ENCODE assay signal across 29 cellular contexts in the genomic region with DNA sequence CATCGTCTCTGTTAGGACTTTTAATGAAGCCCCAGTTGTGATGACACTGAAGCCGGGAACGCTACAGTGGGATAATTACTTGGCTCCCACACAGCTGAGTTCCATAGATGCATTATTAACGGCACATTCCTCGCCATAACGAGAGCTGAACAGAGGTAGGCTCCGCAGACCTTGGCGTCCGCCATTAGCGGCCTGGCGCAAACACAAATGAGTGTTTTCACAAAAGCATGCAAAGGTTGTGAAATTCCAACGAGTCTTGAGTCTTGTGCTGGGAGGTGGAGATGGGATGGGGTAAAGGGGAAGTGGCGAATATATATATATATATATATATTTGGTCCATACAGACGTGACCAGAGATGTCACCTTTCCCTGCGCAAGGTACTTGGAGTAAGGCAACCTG.
A peak's percentile ranks its signal among the peaks of the same experiment; 100 is the strongest.
DNase-seq lines count a peak whose midpoint lies in the region; TF ChIP-seq lines count a peak whose summit lies in the region.
"Had no signal": no experiment of that assay in that cellular context is flagged by ENCODE, and none has a peak within 500 bp of the region (broad histone marks: within the 10 kb centered on the region; RNA-seq: fewer than 3 reads in every experiment).

No MANE protein-coding gene starts in this region.

- intact Hi-C loops in testis (cut with DNase I; ENCODE audit: low total_unique reads), result no loop called here

- H3K27ac ChIP-seq in coronary artery, result no peak overlapping the region
- no peak overlapping the region for H3K27ac ChIP-seq in testis
- H3K27ac ChIP-seq: gastrocnemius medialis, left lung, SJSA1, upper lobe of left lung, VCaP had no signal

- no peaks in the 10 kb centered on the region for H3K9me3 ChIP-seq in testis
- H3K9me3 ChIP-seq: gastrocnemius medialis, left lung, SJSA1, upper lobe of left lung had no signal

- no peaks in the 10 kb centered on the region for H3K27me3 ChIP-seq in testis
- H3K27me3 ChIP-seq: gastrocnemius medialis, left lung, SJSA1, upper lobe of left lung had no signal

- DNase-seq in NCI-H748 (lab: John Stamatoyannopoulos, UW; ENCODE audit: unreplicated experiment) (peak; percentile 7), NCI-H748 treated with DMSO at 0.1 percent for 48 hours (lab: John Stamatoyannopoulos, UW) (no peak), coronary artery (ENCODE audit: low spot score) (peak; percentile 19), type B pancreatic cell (ENCODE audit: extremely low spot score, unreplicated experiment) (peak; percentile 52), mucosa of gallbladder (ENCODE audit: low spot score) (no peak), testis (no peak)
- no peak for DNase-seq in activated CD4-positive, alpha-beta T cell treated with anti-CD3 and anti-CD28 coated beads, Interleukin-2, amount 50 U/mL, for 48 hours
- DNase-seq: activated CD4-positive, alpha-beta T cell treated with anti-CD3 and anti-CD28 coated beads for 4 hours; amniotic stem cell; Calu3; DMS79; gastrocnemius medialis; hippocampal formation; immature natural killer cell; left lung; NCI-H1105; NCI-H1930; NCI-H774; RPMI8226; stimulated activated CD4-positive, alpha-beta T cell treated with anti-CD3 and anti-CD28 coated beads, Interleukin-4, amount 100 ng/mL, for 4 hours; T-helper 9 cell; upper lobe of left lung had no signal

- H3K9me3 Mint-ChIP-seq in nephron (no peaks in the 10 kb centered on the region), type B pancreatic cell (no peaks in the 10 kb centered on the region)
- H3K9me3 Mint-ChIP-seq: activated naive CD4-positive, alpha-beta T cell treated with anti-CD3 and anti-CD28 coated beads, Interleukin-2, amount 50 U/mL, for 24 hours; activated T-helper 17 cell treated with anti-CD3 and anti-CD28 coated beads, Interleukin-2, amount 50 U/mL, for 72 hours; immature natural killer cell had no signal

- no peak for TF ChIP-seq POLR2A in testis (IDR thresholded peaks at IDR 0.05)

- peaks cover 1% of the 10 kb centered on the region for H3K4me1 ChIP-seq in testis
- H3K4me1 ChIP-seq: left lung, SJSA1, upper lobe of left lung had no signal

- TF ChIP-seq CTCF in coronary artery (IDR thresholded peaks at IDR 0.05), result no peak
- no peak for TF ChIP-seq CTCF in nephron (IDR thresholded peaks at IDR 0.05; ENCODE audit: unreplicated experiment in 3 of 3)
- no peak for TF ChIP-seq CTCF in type B pancreatic cell (conservative IDR thresholded peaks at IDR 0.05)
- TF ChIP-seq CTCF in testis (IDR thresholded peaks at IDR 0.05), result no peak

- H3K36me3 ChIP-seq in testis (ENCODE audit: low read depth, missing control alignments), result no peaks in the 10 kb centered on the region
- H3K36me3 ChIP-seq: gastrocnemius medialis, left lung, SJSA1, upper lobe of left lung had no signal

- H3K4me3 ChIP-seq in coronary artery (no peak overlapping the region), testis (no peak overlapping the region)
- H3K4me3 ChIP-seq: gastrocnemius medialis, left lung, SJSA1, upper lobe of left lung had no signal

- H3K4me3 Mint-ChIP-seq in nephron (no peak overlapping the region), type B pancreatic cell (no peak overlapping the region)
- H3K4me3 Mint-ChIP-seq: activated naive CD4-positive, alpha-beta T cell treated with anti-CD3 and anti-CD28 coated beads, Interleukin-2, amount 50 U/mL, for 24 hours; activated T-helper 17 cell treated with anti-CD3 and anti-CD28 coated beads, Interleukin-2, amount 50 U/mL, for 72 hours; immature natural killer cell; memory B cell had no signal

- H3K4me1 Mint-ChIP-seq in nephron (peaks cover 80% of the 10 kb centered on the region), type B pancreatic cell (ENCODE audit: unreplicated experiment) (peaks cover 61% of the 10 kb centered on the region)
- H3K4me1 Mint-ChIP-seq: activated T-helper 17 cell treated with anti-CD3 and anti-CD28 coated beads, Interleukin-2, amount 50 U/mL, for 72 hours; immature natural killer cell; memory B cell had no signal

- 42 to 58% methylated on average over 15 of the region's 15 CpGs for WGBS in testis, 2 donors

- no peaks in the 10 kb centered on the region for H3K27me3 Mint-ChIP-seq in nephron (ENCODE audit: low read depth)
- peaks cover 9% of the 10 kb centered on the region for H3K27me3 Mint-ChIP-seq in type B pancreatic cell
- H3K27me3 Mint-ChIP-seq: activated naive CD4-positive, alpha-beta T cell treated with anti-CD3 and anti-CD28 coated beads, Interleukin-2, amount 50 U/mL, for 24 hours; progenitor cell of endocrine pancreas had no signal

- H3K36me3 Mint-ChIP-seq in nephron (ENCODE audit: low read depth), result peaks cover 6% of the 10 kb centered on the region
- H3K36me3 Mint-ChIP-seq in type B pancreatic cell, result peaks cover 9% of the 10 kb centered on the region
- H3K36me3 Mint-ChIP-seq: activated naive CD4-positive, alpha-beta T cell treated with anti-CD3 and anti-CD28 coated beads, Interleukin-2, amount 50 U/mL, for 24 hours; immature natural killer cell; memory B cell had no signal

- H3K27ac Mint-ChIP-seq in nephron (peak overlapping the region; percentile 92 to 97 (median 93)), type B pancreatic cell (no peak overlapping the region)
- H3K27ac Mint-ChIP-seq: activated naive CD4-positive, alpha-beta T cell treated with anti-CD3 and anti-CD28 coated beads, Interleukin-2, amount 50 U/mL, for 24 hours; activated T-helper 17 cell treated with anti-CD3 and anti-CD28 coated beads, Interleukin-2, amount 50 U/mL, for 72 hours; immature natural killer cell; memory B cell; progenitor cell of endocrine pancreas had no signal

Comparison
In these comparisons a context has a peak if more than half of its experiments do, and no peak if none do; other contexts are left out.
1. DNase-seq: peak in NCI-H748 (single experiment), coronary artery (single experiment) and type B pancreatic cell (single experiment); none in NCI-H748 treated with DMSO at 0.1 percent for 48 hours (single experiment), mucosa of gallbladder (single experiment), activated CD4-positive, alpha-beta T cell treated with anti-CD3 and anti-CD28 coated beads, Interleukin-2, amount 50 U/mL, for 48 hours (0 of 2) and testis (single experiment).